In genomic region chr7:100942038-100942774, GRCh38 we compare ENCODE assay signal across 1 cellular context.
TF ChIP-seq lines count a peak whose summit lies in the region.

No MANE protein-coding gene starts in this region.

TF ChIP-seq in H1, 55 proteins besides CTCF, POLR2A, EP300 and RAD21:
- TF ChIP-seq CEBPB (IDR thresholded peaks at IDR 0.05; ENCODE audit: low read depth, low read length) (peak; percentile 63; the same call in 1 of the 2 replicates), NRF1 (IDR thresholded peaks at IDR 0.05; ENCODE audit: low read depth, low read length) (no peak), RBBP5 (IDR thresholded peaks at IDR 0.05; ENCODE audit: borderline replicate concordance, low read depth, low read length) (no peak)
